1 cellular context compared by ENCODE assay signal in the genomic region with DNA sequence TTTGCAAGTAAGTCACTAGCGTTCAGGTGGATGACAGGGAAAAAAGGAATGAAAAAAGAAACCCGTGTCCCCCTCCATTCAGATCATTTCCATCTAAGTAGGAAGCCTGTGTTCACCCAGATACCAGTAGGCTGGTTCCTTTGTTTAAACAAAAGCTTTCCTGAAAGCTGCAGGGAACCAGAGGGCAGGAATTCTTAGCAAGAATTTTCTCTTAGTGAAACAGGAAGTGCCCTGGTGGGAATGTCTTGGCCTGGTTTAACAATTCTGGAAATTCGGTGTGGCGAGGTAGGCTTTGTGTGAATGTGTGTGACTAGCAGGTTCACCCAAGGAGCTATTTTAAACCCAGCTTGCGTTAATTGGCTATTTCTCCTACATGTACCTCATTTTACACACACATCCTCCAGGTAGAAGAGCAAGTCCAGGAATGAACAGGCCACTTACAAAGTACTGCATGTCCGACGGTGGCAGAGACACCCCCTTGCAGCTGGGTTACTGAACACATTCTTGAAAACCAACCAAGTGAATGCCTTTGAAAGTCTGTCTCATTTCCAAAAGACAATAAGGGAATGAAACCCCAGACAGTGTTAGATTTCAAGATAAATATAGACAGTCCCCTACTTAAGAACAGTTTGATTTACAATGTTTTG.
TF ChIP-seq lines count a peak whose summit lies in the region.

No MANE protein-coding gene starts in this region.

TF ChIP-seq in GM23338, 12 proteins besides CTCF, POLR2A, EP300 and RAD21 (continued from another document):
- TF ChIP-seq, protein P1, sequence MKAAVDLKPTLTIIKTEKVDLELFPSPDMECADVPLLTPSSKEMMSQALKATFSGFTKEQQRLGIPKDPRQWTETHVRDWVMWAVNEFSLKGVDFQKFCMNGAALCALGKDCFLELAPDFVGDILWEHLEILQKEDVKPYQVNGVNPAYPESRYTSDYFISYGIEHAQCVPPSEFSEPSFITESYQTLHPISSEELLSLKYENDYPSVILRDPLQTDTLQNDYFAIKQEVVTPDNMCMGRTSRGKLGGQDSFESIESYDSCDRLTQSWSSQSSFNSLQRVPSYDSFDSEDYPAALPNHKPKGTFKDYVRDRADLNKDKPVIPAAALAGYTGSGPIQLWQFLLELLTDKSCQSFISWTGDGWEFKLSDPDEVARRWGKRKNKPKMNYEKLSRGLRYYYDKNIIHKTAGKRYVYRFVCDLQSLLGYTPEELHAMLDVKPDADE (IDR thresholded peaks at IDR 0.05), result peak; percentile 80
- no peak for TF ChIP-seq EZH2phosphoT487 (IDR thresholded peaks at IDR 0.05; ENCODE audit: unreplicated experiment)
- TF ChIP-seq, protein P2, sequence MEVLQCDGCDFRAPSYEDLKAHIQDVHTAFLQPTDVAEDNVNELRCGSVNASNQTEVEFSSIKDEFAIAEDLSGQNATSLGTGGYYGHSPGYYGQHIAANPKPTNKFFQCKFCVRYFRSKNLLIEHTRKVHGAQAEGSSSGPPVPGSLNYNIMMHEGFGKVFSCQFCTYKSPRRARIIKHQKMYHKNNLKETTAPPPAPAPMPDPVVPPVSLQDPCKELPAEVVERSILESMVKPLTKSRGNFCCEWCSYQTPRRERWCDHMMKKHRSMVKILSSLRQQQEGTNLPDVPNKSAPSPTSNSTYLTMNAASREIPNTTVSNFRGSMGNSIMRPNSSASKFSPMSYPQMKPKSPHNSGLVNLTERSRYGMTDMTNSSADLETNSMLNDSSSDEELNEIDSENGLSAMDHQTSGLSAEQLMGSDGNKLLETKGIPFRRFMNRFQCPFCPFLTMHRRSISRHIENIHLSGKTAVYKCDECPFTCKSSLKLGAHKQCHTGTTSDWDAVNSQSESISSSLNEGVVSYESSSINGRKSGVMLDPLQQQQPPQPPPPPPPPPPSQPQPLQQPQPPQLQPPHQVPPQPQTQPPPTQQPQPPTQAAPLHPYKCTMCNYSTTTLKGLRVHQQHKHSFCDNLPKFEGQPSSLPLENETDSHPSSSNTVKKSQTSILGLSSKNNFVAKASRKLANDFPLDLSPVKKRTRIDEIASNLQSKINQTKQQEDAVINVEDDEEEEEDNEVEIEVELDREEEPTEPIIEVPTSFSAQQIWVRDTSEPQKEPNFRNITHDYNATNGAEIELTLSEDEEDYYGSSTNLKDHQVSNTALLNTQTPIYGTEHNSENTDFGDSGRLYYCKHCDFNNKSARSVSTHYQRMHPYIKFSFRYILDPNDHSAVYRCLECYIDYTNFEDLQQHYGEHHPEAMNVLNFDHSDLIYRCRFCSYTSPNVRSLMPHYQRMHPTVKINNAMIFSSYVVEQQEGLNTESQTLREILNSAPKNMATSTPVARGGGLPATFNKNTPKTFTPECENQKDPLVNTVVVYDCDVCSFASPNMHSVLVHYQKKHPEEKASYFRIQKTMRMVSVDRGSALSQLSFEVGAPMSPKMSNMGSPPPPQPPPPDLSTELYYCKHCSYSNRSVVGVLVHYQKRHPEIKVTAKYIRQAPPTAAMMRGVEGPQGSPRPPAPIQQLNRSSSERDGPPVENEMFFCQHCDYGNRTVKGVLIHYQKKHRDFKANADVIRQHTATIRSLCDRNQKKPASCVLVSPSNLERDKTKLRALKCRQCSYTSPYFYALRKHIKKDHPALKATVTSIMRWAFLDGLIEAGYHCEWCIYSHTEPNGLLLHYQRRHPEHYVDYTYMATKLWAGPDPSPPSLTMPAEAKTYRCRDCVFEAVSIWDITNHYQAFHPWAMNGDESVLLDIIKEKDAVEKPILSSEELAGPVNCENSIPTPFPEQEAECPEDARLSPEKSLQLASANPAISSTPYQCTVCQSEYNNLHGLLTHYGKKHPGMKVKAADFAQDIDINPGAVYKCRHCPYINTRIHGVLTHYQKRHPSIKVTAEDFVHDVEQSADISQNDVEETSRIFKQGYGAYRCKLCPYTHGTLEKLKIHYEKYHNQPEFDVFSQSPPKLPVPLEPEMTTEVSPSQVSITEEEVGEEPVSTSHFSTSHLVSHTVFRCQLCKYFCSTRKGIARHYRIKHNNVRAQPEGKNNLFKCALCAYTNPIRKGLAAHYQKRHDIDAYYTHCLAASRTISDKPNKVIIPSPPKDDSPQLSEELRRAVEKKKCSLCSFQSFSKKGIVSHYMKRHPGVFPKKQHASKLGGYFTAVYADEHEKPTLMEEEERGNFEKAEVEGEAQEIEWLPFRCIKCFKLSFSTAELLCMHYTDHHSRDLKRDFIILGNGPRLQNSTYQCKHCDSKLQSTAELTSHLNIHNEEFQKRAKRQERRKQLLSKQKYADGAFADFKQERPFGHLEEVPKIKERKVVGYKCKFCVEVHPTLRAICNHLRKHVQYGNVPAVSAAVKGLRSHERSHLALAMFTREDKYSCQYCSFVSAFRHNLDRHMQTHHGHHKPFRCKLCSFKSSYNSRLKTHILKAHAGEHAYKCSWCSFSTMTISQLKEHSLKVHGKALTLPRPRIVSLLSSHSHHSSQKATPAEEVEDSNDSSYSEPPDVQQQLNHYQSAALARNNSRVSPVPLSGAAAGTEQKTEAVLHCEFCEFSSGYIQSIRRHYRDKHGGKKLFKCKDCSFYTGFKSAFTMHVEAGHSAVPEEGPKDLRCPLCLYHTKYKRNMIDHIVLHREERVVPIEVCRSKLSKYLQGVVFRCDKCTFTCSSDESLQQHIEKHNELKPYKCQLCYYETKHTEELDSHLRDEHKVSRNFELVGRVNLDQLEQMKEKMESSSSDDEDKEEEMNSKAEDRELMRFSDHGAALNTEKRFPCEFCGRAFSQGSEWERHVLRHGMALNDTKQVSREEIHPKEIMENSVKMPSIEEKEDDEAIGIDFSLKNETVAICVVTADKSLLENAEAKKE (CRISPR knock-in tag; IDR thresholded peaks at IDR 0.05), result peak; percentile 65; the same call in 1 of the 2 replicates
- TF ChIP-seq EZH2 (IDR thresholded peaks at IDR 0.05; ENCODE audit: low read depth, unreplicated experiment), result no peak
- TF ChIP-seq POLR2AphosphoS5 (IDR thresholded peaks at IDR 0.05; ENCODE audit: low read depth), result peak; percentile 39; the same call in 1 of the 2 replicates
TF ChIP-seq in GM23338: peak in this region for 4.
